In genomic region chr10:14093735-14094484, GRCh38 we compare ENCODE assay signal across 10 cellular contexts.
DNase-seq lines count a peak whose midpoint lies in the region; ATAC-seq and TF ChIP-seq lines count a peak whose summit lies in the region.
"Had no signal": no experiment of that assay in that cellular context is flagged by ENCODE, and none has a peak within 500 bp of the region (broad histone marks: within the 10 kb centered on the region; RNA-seq: fewer than 3 reads in every experiment).

No MANE protein-coding gene starts in this region.

- H3K27me3 Mint-ChIP-seq in stimulated activated naive CD8-positive, alpha-beta T cell treated with anti-CD3 and anti-CD28 coated beads, Interleukin-15, amount 100 ng/mL, for 72 hours, result peaks cover 4% of the 10 kb centered on the region
- no peaks in the 10 kb centered on the region for H3K27me3 Mint-ChIP-seq in activated T-cell treated with anti-CD3 and anti-CD28 coated beads, Interleukin-2, amount 50 U/mL, for 24 hours

- no peaks in the 10 kb centered on the region for H3K36me3 Mint-ChIP-seq in activated T-cell treated with anti-CD3 and anti-CD28 coated beads, Interleukin-2, amount 50 U/mL, for 24 hours (ENCODE audit: low read depth)

- no peak overlapping the region for H3K4me3 Mint-ChIP-seq in stimulated activated naive CD8-positive, alpha-beta T cell treated with anti-CD3 and anti-CD28 coated beads, Interleukin-15, amount 100 ng/mL, for 72 hours
- H3K4me3 Mint-ChIP-seq in activated T-cell treated with anti-CD3 and anti-CD28 coated beads, Interleukin-2, amount 50 U/mL, for 24 hours, result no peak overlapping the region
- H3K4me3 Mint-ChIP-seq: activated B cell treated with CpG ODN at 0.5 μM for 24 hours had no signal

- H3K27ac Mint-ChIP-seq in stimulated activated naive CD8-positive, alpha-beta T cell treated with anti-CD3 and anti-CD28 coated beads, Interleukin-15, amount 100 ng/mL, for 72 hours, result no peak overlapping the region
- H3K27ac Mint-ChIP-seq in activated T-cell treated with anti-CD3 and anti-CD28 coated beads, Interleukin-2, amount 50 U/mL, for 24 hours, result no peak overlapping the region
- H3K27ac Mint-ChIP-seq: activated B cell treated with CpG ODN at 0.5 μM for 24 hours had no signal

- DNase-seq in stimulated activated naive CD8-positive, alpha-beta T cell treated with anti-CD3 and anti-CD28 coated beads, Interleukin-15, amount 100 ng/mL, for 72 hours, result no peak
- no peak for DNase-seq in stimulated activated naive CD8-positive, alpha-beta T cell treated with anti-CD3 and anti-CD28 coated beads, Interleukin-15, Interleukin-2, amounts not matched to agents 100 U/mL and 50 U/mL, for 24 hours
- DNase-seq in adipocyte (ENCODE audit: low read depth), result peak; percentile 81
- peak; percentile 62 for DNase-seq in hepatic stellate cell (ENCODE audit: low spot score)
- no peak for DNase-seq in HuH-7.5 (ENCODE audit: low spot score)
- DNase-seq in AML-193 (lab: John Stamatoyannopoulos, UW), result no peak
- DNase-seq in activated T-cell treated with anti-CD3 and anti-CD28 coated beads, Interleukin-2, amount 50 U/mL, for 24 hours, result no peak
- DNase-seq in omental fat pad (ENCODE audit: low spot score), result no peak
- DNase-seq: activated B cell treated with CpG ODN at 0.5 μM for 24 hours had no signal

- H3K36me3 ChIP-seq in adipocyte (ENCODE audit: control insufficient read depth, insufficient read depth, low read length, severe bottlenecking), result no peaks in the 10 kb centered on the region
- H3K36me3 ChIP-seq: neutrophil had no signal

- H3K9ac ChIP-seq in adipocyte (ENCODE audit: low read length), result no peak overlapping the region

- no peaks in the 10 kb centered on the region for H3K9me3 ChIP-seq in adipocyte (ENCODE audit: control insufficient read depth, low read length)
- H3K9me3 ChIP-seq: neutrophil had no signal

- H3K4me1 Mint-ChIP-seq in stimulated activated naive CD8-positive, alpha-beta T cell treated with anti-CD3 and anti-CD28 coated beads, Interleukin-15, amount 100 ng/mL, for 72 hours, result no peaks in the 10 kb centered on the region
- no peaks in the 10 kb centered on the region for H3K4me1 Mint-ChIP-seq in activated T-cell treated with anti-CD3 and anti-CD28 coated beads, Interleukin-2, amount 50 U/mL, for 24 hours (ENCODE audit: low read depth)
- H3K4me1 Mint-ChIP-seq: activated B cell treated with CpG ODN at 0.5 μM for 24 hours had no signal

- ATAC-seq in stimulated activated naive CD8-positive, alpha-beta T cell treated with anti-CD3 and anti-CD28 coated beads, Interleukin-15, amount 100 ng/mL, for 72 hours, result peak; percentile 23
- no peak for ATAC-seq in stimulated activated naive CD8-positive, alpha-beta T cell treated with anti-CD3 and anti-CD28 coated beads, Interleukin-15, Interleukin-2, amounts not matched to agents 100 U/mL and 50 U/mL, for 24 hours
- no peak for ATAC-seq in omental fat pad (ENCODE audit: low FRiP score)

- H3K27me3 ChIP-seq in adipocyte (replicated peaks; ENCODE audit: control insufficient read depth, insufficient read depth, low read length), result no peaks in the 10 kb centered on the region
- H3K27me3 ChIP-seq: neutrophil had no signal

- H3K4me3 ChIP-seq in adipocyte (ENCODE audit: low read length), result no peak overlapping the region

- TF ChIP-seq CTCF in omental fat pad (IDR thresholded peaks at IDR 0.05), result no peak

- H3K9me3 Mint-ChIP-seq in stimulated activated naive CD8-positive, alpha-beta T cell treated with anti-CD3 and anti-CD28 coated beads, Interleukin-15, amount 100 ng/mL, for 72 hours, result no peaks in the 10 kb centered on the region
- H3K9me3 Mint-ChIP-seq in activated T-cell treated with anti-CD3 and anti-CD28 coated beads, Interleukin-2, amount 50 U/mL, for 24 hours, result no peaks in the 10 kb centered on the region
- H3K9me3 Mint-ChIP-seq: activated B cell treated with CpG ODN at 0.5 μM for 24 hours had no signal

- H3K4me1 ChIP-seq in adipocyte (ENCODE audit: control insufficient read depth, insufficient read depth, low read length), result no peaks in the 10 kb centered on the region

Comparison
In these comparisons a context has a peak if more than half of its experiments do, and no peak if none do; other contexts are left out.
1. DNase-seq: peak in adipocyte (single experiment) and hepatic stellate cell (single experiment); none in stimulated activated naive CD8-positive, alpha-beta T cell treated with anti-CD3 and anti-CD28 coated beads, Interleukin-15, amount 100 ng/mL, for 72 hours (0 of 2), stimulated activated naive CD8-positive, alpha-beta T cell treated with anti-CD3 and anti-CD28 coated beads, Interleukin-15, Interleukin-2, amounts not matched to agents 100 U/mL and 50 U/mL, for 24 hours (single experiment), HuH-7.5 (single experiment), AML-193 (0 of 2), activated T-cell treated with anti-CD3 and anti-CD28 coated beads, Interleukin-2, amount 50 U/mL, for 24 hours (single experiment) and omental fat pad (single experiment).